12 cellular contexts compared by ENCODE assay signal in the genomic region with DNA sequence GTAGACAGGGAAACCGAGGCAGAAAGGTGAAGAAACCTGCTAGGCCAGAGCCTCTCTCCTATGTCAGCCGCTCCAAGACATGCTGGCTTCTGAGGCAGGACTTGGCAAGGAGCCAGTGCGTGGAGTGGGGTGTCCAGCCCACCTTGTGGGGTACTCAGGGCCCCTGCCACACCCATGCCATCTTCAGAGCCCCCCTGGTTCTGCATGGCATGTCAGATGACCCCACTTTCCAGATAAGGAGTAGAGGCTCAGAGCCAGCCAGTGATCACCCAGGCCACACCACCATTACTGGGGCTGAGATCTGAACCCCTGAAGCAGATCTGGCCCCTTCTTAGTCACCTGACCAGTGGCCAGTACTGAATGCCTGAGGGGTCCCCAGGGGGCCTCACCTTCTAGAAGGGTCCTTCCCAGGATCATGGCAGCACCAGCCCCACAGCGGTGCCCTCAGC. TPM values are rescaled to one million over a fixed set of nuclear protein-coding genes. Genes with fewer than 3 reads are reported as not detected.
DNase-seq lines count a peak whose midpoint lies in the region; ATAC-seq and TF ChIP-seq lines count a peak whose summit lies in the region.
"Had no signal": no experiment of that assay in that cellular context is flagged by ENCODE, and none has a peak within 500 bp of the region (broad histone marks: within the 10 kb centered on the region; RNA-seq: fewer than 3 reads in every experiment).

No MANE protein-coding gene starts in this region.

- intact Hi-C loops in natural killer cell (cut with micrococcal nuclease) (no loop called here), OCI-LY7 (cut with micrococcal nuclease; ENCODE audit: unreplicated experiment) (no loop called here)

- H3K4me1 Mint-ChIP-seq in natural killer cell (no peaks in the 10 kb centered on the region), nephron progenitor cell (peaks cover 10% of the 10 kb centered on the region)
- no peaks in the 10 kb centered on the region for H3K4me1 Mint-ChIP-seq in natural killer cell treated with Interleukin-12 subunit alpha and Interleukin-12 subunit beta and Interleukin-15 and Interleukin-18, amount 100 ng/mL, for 72 hours (ENCODE audit: low read depth in 2 of 2)
- H3K4me1 Mint-ChIP-seq: CD4-positive, CD25-positive, alpha-beta regulatory T cell; naive thymus-derived CD8-positive, alpha-beta T cell had no signal

- H3K9ac ChIP-seq in MM.1S (ENCODE audit: low read length): no peak overlapping the region

- POLR2A ChIA-PET in OCI-LY7 (lab: Charles Lee): no interaction called here

- H3K27ac ChIP-seq in MM.1S (ENCODE audit: low read length) (no peak overlapping the region), OCI-LY7 (ENCODE audit: low read depth, low read length, poor library complexity, severe bottlenecking) (no peak overlapping the region)

- peaks cover 38% of the 10 kb centered on the region for H3K27me3 ChIP-seq in MM.1S (replicated peaks; ENCODE audit: insufficient read depth, low read length)

- ATAC-seq in natural killer cell (no peak), HG03521 (IDR thresholded peaks at IDR 0.05; ENCODE audit: unreplicated experiment) (no peak)
- ATAC-seq in natural killer cell treated with Interleukin-12 subunit alpha and Interleukin-12 subunit beta and Interleukin-15 and Interleukin-18, amount 100 ng/mL, for 72 hours: no peak
- ATAC-seq: naive thymus-derived CD8-positive, alpha-beta T cell had no signal

- H3K27me3 Mint-ChIP-seq in natural killer cell (ENCODE audit: low read depth in 2 of 2) (no peaks in the 10 kb centered on the region), nephron progenitor cell (ENCODE audit: low read depth, poor library complexity) (peaks cover 9% of the 10 kb centered on the region)
- H3K27me3 Mint-ChIP-seq in natural killer cell treated with Interleukin-12 subunit alpha and Interleukin-12 subunit beta and Interleukin-15 and Interleukin-18, amount 100 ng/mL, for 72 hours: no peaks in the 10 kb centered on the region

- no peaks in the 10 kb centered on the region for H3K9me3 Mint-ChIP-seq in natural killer cell
- H3K9me3 Mint-ChIP-seq in natural killer cell treated with Interleukin-12 subunit alpha and Interleukin-12 subunit beta and Interleukin-15 and Interleukin-18, amount 100 ng/mL, for 72 hours: no peaks in the 10 kb centered on the region
- no peaks in the 10 kb centered on the region for H3K9me3 Mint-ChIP-seq in nephron progenitor cell
- H3K9me3 Mint-ChIP-seq: CD4-positive, CD25-positive, alpha-beta regulatory T cell; dendritic cell treated with granulocyte-macrophage colony-stimulating factor and Interleukin-4, amounts not matched to agents 40 ng/mL and 50 ng/mL, for 4 days; naive thymus-derived CD8-positive, alpha-beta T cell had no signal

- H2AFZ ChIP-seq in MM.1S (ENCODE audit: low read length) (no peak overlapping the region), OCI-LY7 (ENCODE audit: low read length) (no peak overlapping the region)

- H3K4me2 ChIP-seq in MM.1S (ENCODE audit: low read depth, low read length): no peak overlapping the region
- H3K4me2 ChIP-seq in OCI-LY7 (ENCODE audit: low read length): no peak overlapping the region

- H3K27ac Mint-ChIP-seq in natural killer cell: no peak overlapping the region
- H3K27ac Mint-ChIP-seq in natural killer cell treated with Interleukin-12 subunit alpha and Interleukin-12 subunit beta and Interleukin-15 and Interleukin-18, amount 100 ng/mL, for 72 hours: no peak overlapping the region
- no peak overlapping the region for H3K27ac Mint-ChIP-seq in nephron progenitor cell
- H3K27ac Mint-ChIP-seq: CD4-positive, CD25-positive, alpha-beta regulatory T cell; dendritic cell treated with granulocyte-macrophage colony-stimulating factor and Interleukin-4, amounts not matched to agents 40 ng/mL and 50 ng/mL, for 4 days had no signal

- H3K4me1 ChIP-seq in MM.1S (ENCODE audit: low read length) (no peaks in the 10 kb centered on the region), OCI-LY7 (ENCODE audit: insufficient read depth, low read length, poor library complexity, severe bottlenecking) (no peaks in the 10 kb centered on the region)

- H3K9me3 ChIP-seq in MM.1S (replicated peaks; ENCODE audit: insufficient read depth, low read length) (no peaks in the 10 kb centered on the region), OCI-LY7 (ENCODE audit: low read length) (no peaks in the 10 kb centered on the region)

- CTCF ChIA-PET in OCI-LY7 (lab: Charles Lee; ENCODE audit: unreplicated experiment): no interaction called here

- no TSS peak for BruUV-seq in OCI-LY7 (replicated peaks; lab: Mats Ljungman, UMichigan)

- no peaks in the 10 kb centered on the region for H3K36me3 Mint-ChIP-seq in natural killer cell
- no peaks in the 10 kb centered on the region for H3K36me3 Mint-ChIP-seq in natural killer cell treated with Interleukin-12 subunit alpha and Interleukin-12 subunit beta and Interleukin-15 and Interleukin-18, amount 100 ng/mL, for 72 hours
- no peaks in the 10 kb centered on the region for H3K36me3 Mint-ChIP-seq in nephron progenitor cell (ENCODE audit: low read depth)
- H3K36me3 Mint-ChIP-seq: CD4-positive, CD25-positive, alpha-beta regulatory T cell; naive thymus-derived CD8-positive, alpha-beta T cell had no signal

- H3K9me2 ChIP-seq in MM.1S (replicated peaks; ENCODE audit: insufficient read depth, low read length) (no peaks in the 10 kb centered on the region), OCI-LY7 (ENCODE audit: insufficient read depth, low read length) (no peaks in the 10 kb centered on the region)

- no peaks in the 10 kb centered on the region for H4K20me1 ChIP-seq in MM.1S (ENCODE audit: insufficient read depth, low read length)
- H4K20me1 ChIP-seq in OCI-LY7 (ENCODE audit: insufficient read depth, low read length): no peaks in the 10 kb centered on the region

- peak; percentile 9 for DNase-seq in natural killer cell
- DNase-seq in natural killer cell treated with Interleukin-12 subunit alpha and Interleukin-12 subunit beta and Interleukin-15 and Interleukin-18, amount 100 ng/mL, for 72 hours (ENCODE audit: low spot score): no peak
- peak; percentile 1 for DNase-seq in effector CD4-positive, alpha-beta T cell
- peak; percentile 1 for DNase-seq in nephron progenitor cell
- no peak for DNase-seq in MM.1S
- no peak for DNase-seq in OCI-LY7 (ENCODE audit: low spot score)
- no peak for DNase-seq in cortex of kidney (lab: John Stamatoyannopoulos, UW)
- DNase-seq: CD4-positive, CD25-positive, alpha-beta regulatory T cell had no signal

- no peak overlapping the region for H3K4me3 ChIP-seq in MM.1S (ENCODE audit: low read length)
- H3K4me3 ChIP-seq in OCI-LY7 (ENCODE audit: low read depth, low read length, poor library complexity, severe bottlenecking): no peak overlapping the region

- no peaks in the 10 kb centered on the region for H3K36me3 ChIP-seq in MM.1S (replicated peaks; ENCODE audit: insufficient read depth, low read length)
- no peaks in the 10 kb centered on the region for H3K36me3 ChIP-seq in OCI-LY7 (ENCODE audit: insufficient read depth, low read length)

- no peak overlapping the region for H3K4me3 Mint-ChIP-seq in natural killer cell
- H3K4me3 Mint-ChIP-seq in natural killer cell treated with Interleukin-12 subunit alpha and Interleukin-12 subunit beta and Interleukin-15 and Interleukin-18, amount 100 ng/mL, for 72 hours: no peak overlapping the region
- H3K4me3 Mint-ChIP-seq in nephron progenitor cell: no peak overlapping the region
- H3K4me3 Mint-ChIP-seq: CD4-positive, CD25-positive, alpha-beta regulatory T cell; dendritic cell treated with granulocyte-macrophage colony-stimulating factor and Interleukin-4, amounts not matched to agents 40 ng/mL and 50 ng/mL, for 4 days; naive thymus-derived CD8-positive, alpha-beta T cell had no signal

- no peaks in the 10 kb centered on the region for H3K79me2 ChIP-seq in MM.1S (ENCODE audit: low read length)
- H3K79me2 ChIP-seq in OCI-LY7 (ENCODE audit: insufficient read depth, low read depth, low read length): no peaks in the 10 kb centered on the region

- H3F3A ChIP-seq in MM.1S (ENCODE audit: insufficient read depth, low read length): no peaks in the 10 kb centered on the region

- TF ChIP-seq CTCF in natural killer cell (IDR thresholded peaks at IDR 0.05) (no peak), nephron progenitor cell (IDR thresholded peaks at IDR 0.05) (no peak), MM.1S (IDR thresholded peaks at IDR 0.05; ENCODE audit: low read length) (no peak), OCI-LY7 (conservative IDR thresholded peaks at IDR 0.05; ENCODE audit: low read length) (no peak)

RNA-seq across cellular contexts. Expression of a gene that starts 14.7 kb away (rescaled TPM):
- under 1 TPM in 1 of 3 donors, not detected in 2; 0.14 TPM for total RNA-seq in natural killer cell
- total RNA-seq in natural killer cell treated with Interleukin-12 subunit alpha and Interleukin-12 subunit beta and Interleukin-15 and Interleukin-18, amount 100 ng/mL, for 72 hours: not detected
- not detected in 2 replicates for total RNA-seq in OCI-LY7 (2014; rRNA removed; shearing (Covaris generic))
- not detected in 2 replicates for total RNA-seq in OCI-LY7 (2022)
- total RNA-seq: activated CD8-positive, alpha-beta memory T cell treated with anti-CD3 and anti-CD28 coated beads for 36 hours; CD4-positive, CD25-positive, alpha-beta regulatory T cell; naive thymus-derived CD8-positive, alpha-beta T cell had no signal

RNA-seq across cellular contexts. Expression of a gene that starts 24.9 kb away (rescaled TPM):
- total RNA-seq in natural killer cell (not detected), OCI-LY7 (2022) (not detected in 2 replicates)
- not detected for total RNA-seq in natural killer cell treated with Interleukin-12 subunit alpha and Interleukin-12 subunit beta and Interleukin-15 and Interleukin-18, amount 100 ng/mL, for 72 hours
- not detected in 2 replicates for total RNA-seq in OCI-LY7 (2014; rRNA removed; shearing (Covaris generic))
- total RNA-seq: activated CD8-positive, alpha-beta memory T cell treated with anti-CD3 and anti-CD28 coated beads for 36 hours; CD4-positive, CD25-positive, alpha-beta regulatory T cell; naive thymus-derived CD8-positive, alpha-beta T cell had no signal

RNA-seq across cellular contexts. Expression of a gene that starts 52.2 kb away (rescaled TPM):
- total RNA-seq in natural killer cell (not detected), OCI-LY7 (2022) (not detected in 2 replicates)
- not detected for total RNA-seq in natural killer cell treated with Interleukin-12 subunit alpha and Interleukin-12 subunit beta and Interleukin-15 and Interleukin-18, amount 100 ng/mL, for 72 hours
- not detected in 2 replicates for total RNA-seq in OCI-LY7 (2014; rRNA removed; shearing (Covaris generic))
- total RNA-seq: activated CD8-positive, alpha-beta memory T cell treated with anti-CD3 and anti-CD28 coated beads for 36 hours; CD4-positive, CD25-positive, alpha-beta regulatory T cell; naive thymus-derived CD8-positive, alpha-beta T cell had no signal

Comparison
In these comparisons a context has a peak if more than half of its experiments do, and no peak if none do; other contexts are left out.
1. DNase-seq: peak in natural killer cell (single experiment), effector CD4-positive, alpha-beta T cell (single experiment) and nephron progenitor cell (single experiment); none in natural killer cell treated with Interleukin-12 subunit alpha and Interleukin-12 subunit beta and Interleukin-15 and Interleukin-18, amount 100 ng/mL, for 72 hours (single experiment), MM.1S (single experiment), OCI-LY7 (single experiment) and cortex of kidney (single experiment).